In the genomic region with DNA sequence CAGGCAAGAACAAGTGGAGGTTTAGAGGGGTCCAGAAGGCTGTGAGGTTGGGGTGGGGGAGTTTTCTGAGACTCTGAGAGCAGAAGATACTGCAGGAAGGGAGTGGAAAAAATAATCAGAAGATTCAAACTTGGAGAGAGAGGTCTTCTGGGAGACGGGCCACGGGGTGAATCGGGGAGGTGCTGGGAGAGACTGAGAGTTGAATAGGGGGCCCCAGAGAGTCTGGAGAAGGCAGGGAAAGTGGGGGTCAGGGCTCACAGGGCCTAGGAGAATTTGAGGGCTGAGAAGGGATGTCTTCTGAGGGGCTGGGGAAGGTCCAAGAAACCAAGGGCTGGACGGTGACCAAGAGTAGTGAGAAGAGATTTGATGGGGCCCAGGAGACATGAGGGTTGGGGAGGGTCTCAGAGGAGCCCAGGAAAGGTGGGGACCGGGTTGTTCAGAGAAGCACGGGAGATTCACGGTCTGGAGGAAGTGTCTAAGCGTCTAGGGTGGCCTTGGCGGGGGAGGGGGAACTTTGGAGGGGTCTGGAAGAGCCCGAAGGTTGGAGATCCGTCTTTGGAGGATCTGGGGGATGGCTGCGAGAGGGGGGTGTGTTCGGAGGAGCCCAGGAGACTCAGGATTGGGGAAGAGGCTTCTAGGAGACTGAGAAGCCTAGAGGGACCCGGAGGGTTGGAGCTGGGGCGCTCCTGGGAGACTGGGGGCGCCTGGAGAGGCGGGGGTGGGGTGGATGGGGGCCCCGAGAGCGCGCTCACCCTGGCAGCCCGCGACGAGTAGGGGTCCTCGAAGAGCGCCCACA, we compare ENCODE assay signal across 12 cellular contexts. TPM values are rescaled to one million over a fixed set of nuclear protein-coding genes. Genes with fewer than 3 reads are reported as not detected.
DNase-seq lines count a peak whose midpoint lies in the region; ATAC-seq and TF ChIP-seq lines count a peak whose summit lies in the region.
"Had no signal": no experiment of that assay in that cellular context is flagged by ENCODE, and none has a peak within 500 bp of the region (broad histone marks: within the 10 kb centered on the region; RNA-seq: fewer than 3 reads in every experiment).

No MANE protein-coding gene starts in this region.

- H3K27me3 Mint-ChIP-seq in WTC11 (ENCODE audit: low read depth): peaks cover 31% of the 10 kb centered on the region
- peaks cover 27 to 47% (median 41%) of the 10 kb centered on the region in 3 donors for H3K27me3 Mint-ChIP-seq in immature natural killer cell (ENCODE audit: low read depth in 3 of 3)
- H3K27me3 Mint-ChIP-seq in type B pancreatic cell: peaks cover 46% of the 10 kb centered on the region

- H3K4me1 Mint-ChIP-seq in WTC11 (peaks cover 48% of the 10 kb centered on the region), immature natural killer cell (peaks cover 41 to 45% of the 10 kb centered on the region in 2 donors), type B pancreatic cell (ENCODE audit: unreplicated experiment) (peaks cover 26% of the 10 kb centered on the region)

- TF ChIP-seq CTCF in WTC11 (IDR thresholded peaks at IDR 0.05): no peak
- no peak for TF ChIP-seq CTCF in type B pancreatic cell (conservative IDR thresholded peaks at IDR 0.05)

- H3K36me3 Mint-ChIP-seq in WTC11: peaks cover 8% of the 10 kb centered on the region
- H3K36me3 Mint-ChIP-seq in immature natural killer cell: peaks cover 3 to 9% (median 8%) of the 10 kb centered on the region in 3 donors
- no peaks in the 10 kb centered on the region for H3K36me3 Mint-ChIP-seq in type B pancreatic cell

- CTCF ChIA-PET in WTC11 (lab: Charles Lee): interaction anchor here (0.6 to 3.3 kb wide), 20 partner anchors 12 to 228 kb away, joined by 3 to 58 read pairs (median 10); no protein-coding TSS in a partner anchor

- peak; percentile 50 for DNase-seq in activated effector memory CD4-positive, alpha-beta T cell treated with anti-CD3 and anti-CD28 coated beads, Interleukin-2, amount 50 U/mL, for 16 hours
- DNase-seq in activated effector memory CD4-positive, alpha-beta T cell treated with Interleukin-2 at 50 U/mL for 16 hours: no peak
- DNase-seq in WTC11 (ENCODE audit: low spot score) (no peak), immature natural killer cell (no peak), type B pancreatic cell (ENCODE audit: extremely low spot score, unreplicated experiment) (no peak), OCI-M2 (lab: John Stamatoyannopoulos, UW; ENCODE audit: unreplicated experiment) (no peak), foreskin melanocyte (no peak)
- DNase-seq: HCEC 1CT, SIG-M5 had no signal

- H3K27ac Mint-ChIP-seq in WTC11 (no peak overlapping the region), immature natural killer cell (peak overlapping the region in 1 of 6 donors; percentile 16), type B pancreatic cell (peak overlapping the region; percentile 74)

- POLR2A ChIA-PET in WTC11 (lab: Charles Lee): interaction anchor here (1.7 to 2.1 kb wide), 3 partner anchors 12 to 16 kb away, joined by 6 to 20 read pairs (median 13); no protein-coding TSS in a partner anchor

- no peaks in the 10 kb centered on the region for H3K9me3 Mint-ChIP-seq in WTC11
- peaks cover 0 to 33% (median 11%) of the 10 kb centered on the region in 6 donors for H3K9me3 Mint-ChIP-seq in immature natural killer cell
- H3K9me3 Mint-ChIP-seq in type B pancreatic cell: no peaks in the 10 kb centered on the region

- ATAC-seq in WTC11 (no peak), HG02588 (IDR thresholded peaks at IDR 0.05; ENCODE audit: unreplicated experiment) (no peak)
- ATAC-seq: body of pancreas had no signal

- peak overlapping the region; percentile 84 for H3K4me3 Mint-ChIP-seq in WTC11
- H3K4me3 Mint-ChIP-seq in immature natural killer cell: peak overlapping the region; percentile 34 to 77 (median 63)
- H3K4me3 Mint-ChIP-seq in type B pancreatic cell: peak overlapping the region; percentile 84

TF ChIP-seq in WTC11, 78 proteins besides CTCF, POLR2A, EP300 and RAD21 (continues in another document):
- TF ChIP-seq FOXK1 (CRISPR knock-in tag; IDR thresholded peaks at IDR 0.05): no peak
- no peak for TF ChIP-seq HMGA2 (CRISPR knock-in tag; IDR thresholded peaks at IDR 0.05)
- TF ChIP-seq, protein P1, sequence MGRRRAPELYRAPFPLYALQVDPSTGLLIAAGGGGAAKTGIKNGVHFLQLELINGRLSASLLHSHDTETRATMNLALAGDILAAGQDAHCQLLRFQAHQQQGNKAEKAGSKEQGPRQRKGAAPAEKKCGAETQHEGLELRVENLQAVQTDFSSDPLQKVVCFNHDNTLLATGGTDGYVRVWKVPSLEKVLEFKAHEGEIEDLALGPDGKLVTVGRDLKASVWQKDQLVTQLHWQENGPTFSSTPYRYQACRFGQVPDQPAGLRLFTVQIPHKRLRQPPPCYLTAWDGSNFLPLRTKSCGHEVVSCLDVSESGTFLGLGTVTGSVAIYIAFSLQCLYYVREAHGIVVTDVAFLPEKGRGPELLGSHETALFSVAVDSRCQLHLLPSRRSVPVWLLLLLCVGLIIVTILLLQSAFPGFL (CRISPR knock-in tag; IDR thresholded peaks at IDR 0.05; ENCODE audit: borderline replicate concordance): no peak
- TF ChIP-seq, protein P2, sequence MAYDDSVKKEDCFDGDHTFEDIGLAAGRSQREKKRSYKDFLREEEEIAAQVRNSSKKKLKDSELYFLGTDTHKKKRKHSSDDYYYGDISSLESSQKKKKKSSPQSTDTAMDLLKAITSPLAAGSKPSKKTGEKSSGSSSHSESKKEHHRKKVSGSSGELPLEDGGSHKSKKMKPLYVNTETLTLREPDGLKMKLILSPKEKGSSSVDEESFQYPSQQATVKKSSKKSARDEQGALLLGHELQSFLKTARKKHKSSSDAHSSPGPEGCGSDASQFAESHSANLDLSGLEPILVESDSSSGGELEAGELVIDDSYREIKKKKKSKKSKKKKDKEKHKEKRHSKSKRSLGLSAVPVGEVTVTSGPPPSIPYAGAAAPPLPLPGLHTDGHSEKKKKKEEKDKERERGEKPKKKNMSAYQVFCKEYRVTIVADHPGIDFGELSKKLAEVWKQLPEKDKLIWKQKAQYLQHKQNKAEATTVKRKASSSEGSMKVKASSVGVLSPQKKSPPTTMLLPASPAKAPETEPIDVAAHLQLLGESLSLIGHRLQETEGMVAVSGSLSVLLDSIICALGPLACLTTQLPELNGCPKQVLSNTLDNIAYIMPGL (CRISPR knock-in tag; IDR thresholded peaks at IDR 0.05): no peak
- TF ChIP-seq NR1H2 (CRISPR knock-in tag; IDR thresholded peaks at IDR 0.05): no peak
- TF ChIP-seq EMX1 (CRISPR knock-in tag; IDR thresholded peaks at IDR 0.05): no peak
- TF ChIP-seq, protein P3, sequence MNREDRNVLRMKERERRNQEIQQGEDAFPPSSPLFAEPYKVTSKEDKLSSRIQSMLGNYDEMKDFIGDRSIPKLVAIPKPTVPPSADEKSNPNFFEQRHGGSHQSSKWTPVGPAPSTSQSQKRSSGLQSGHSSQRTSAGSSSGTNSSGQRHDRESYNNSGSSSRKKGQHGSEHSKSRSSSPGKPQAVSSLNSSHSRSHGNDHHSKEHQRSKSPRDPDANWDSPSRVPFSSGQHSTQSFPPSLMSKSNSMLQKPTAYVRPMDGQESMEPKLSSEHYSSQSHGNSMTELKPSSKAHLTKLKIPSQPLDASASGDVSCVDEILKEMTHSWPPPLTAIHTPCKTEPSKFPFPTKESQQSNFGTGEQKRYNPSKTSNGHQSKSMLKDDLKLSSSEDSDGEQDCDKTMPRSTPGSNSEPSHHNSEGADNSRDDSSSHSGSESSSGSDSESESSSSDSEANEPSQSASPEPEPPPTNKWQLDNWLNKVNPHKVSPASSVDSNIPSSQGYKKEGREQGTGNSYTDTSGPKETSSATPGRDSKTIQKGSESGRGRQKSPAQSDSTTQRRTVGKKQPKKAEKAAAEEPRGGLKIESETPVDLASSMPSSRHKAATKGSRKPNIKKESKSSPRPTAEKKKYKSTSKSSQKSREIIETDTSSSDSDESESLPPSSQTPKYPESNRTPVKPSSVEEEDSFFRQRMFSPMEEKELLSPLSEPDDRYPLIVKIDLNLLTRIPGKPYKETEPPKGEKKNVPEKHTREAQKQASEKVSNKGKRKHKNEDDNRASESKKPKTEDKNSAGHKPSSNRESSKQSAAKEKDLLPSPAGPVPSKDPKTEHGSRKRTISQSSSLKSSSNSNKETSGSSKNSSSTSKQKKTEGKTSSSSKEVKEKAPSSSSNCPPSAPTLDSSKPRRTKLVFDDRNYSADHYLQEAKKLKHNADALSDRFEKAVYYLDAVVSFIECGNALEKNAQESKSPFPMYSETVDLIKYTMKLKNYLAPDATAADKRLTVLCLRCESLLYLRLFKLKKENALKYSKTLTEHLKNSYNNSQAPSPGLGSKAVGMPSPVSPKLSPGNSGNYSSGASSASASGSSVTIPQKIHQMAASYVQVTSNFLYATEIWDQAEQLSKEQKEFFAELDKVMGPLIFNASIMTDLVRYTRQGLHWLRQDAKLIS (CRISPR knock-in tag; IDR thresholded peaks at IDR 0.05; ENCODE audit: borderline replicate concordance): no peak
- TF ChIP-seq TP53 (CRISPR knock-in tag; IDR thresholded peaks at IDR 0.05): no peak
- TF ChIP-seq, protein P4, sequence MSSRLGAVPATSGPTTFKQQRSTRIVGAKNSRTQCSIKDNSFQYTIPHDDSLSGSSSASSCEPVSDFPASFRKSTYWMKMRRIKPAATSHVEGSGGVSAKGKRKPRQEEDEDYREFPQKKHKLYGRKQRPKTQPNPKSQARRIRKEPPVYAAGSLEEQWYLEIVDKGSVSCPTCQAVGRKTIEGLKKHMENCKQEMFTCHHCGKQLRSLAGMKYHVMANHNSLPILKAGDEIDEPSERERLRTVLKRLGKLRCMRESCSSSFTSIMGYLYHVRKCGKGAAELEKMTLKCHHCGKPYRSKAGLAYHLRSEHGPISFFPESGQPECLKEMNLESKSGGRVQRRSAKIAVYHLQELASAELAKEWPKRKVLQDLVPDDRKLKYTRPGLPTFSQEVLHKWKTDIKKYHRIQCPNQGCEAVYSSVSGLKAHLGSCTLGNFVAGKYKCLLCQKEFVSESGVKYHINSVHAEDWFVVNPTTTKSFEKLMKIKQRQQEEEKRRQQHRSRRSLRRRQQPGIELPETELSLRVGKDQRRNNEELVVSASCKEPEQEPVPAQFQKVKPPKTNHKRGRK (CRISPR knock-in tag; IDR thresholded peaks at IDR 0.05; ENCODE audit: borderline replicate concordance): no peak
- no peak for TF ChIP-seq SMAD3 (CRISPR knock-in tag; IDR thresholded peaks at IDR 0.05; ENCODE audit: borderline replicate concordance)

RNA-seq across cellular contexts. Expression of a gene that starts 1.5 kb away (rescaled TPM):
- total RNA-seq in WTC11 (2021) (8.5 to 10.1 TPM (median 10.0 TPM) in 3 replicates), type B pancreatic cell (ENCODE audit: low replicate concordance) (9.5 and 11.2 TPM in 2 replicates)
- polyA plus RNA-seq in immature natural killer cell: not detected
- total RNA-seq: MCF 10A had no signal

RNA-seq across cellular contexts. Expression of a gene that starts 37.8 kb away (rescaled TPM):
- 2.4 to 3.1 TPM (median 2.7 TPM) in 3 replicates for total RNA-seq in WTC11 (2021)
- 1 to 10 TPM in 1 of 3 donors, under 1 TPM in 1, not detected in 1; 0.50 to 2.2 TPM for polyA plus RNA-seq in immature natural killer cell
- total RNA-seq in type B pancreatic cell (ENCODE audit: low replicate concordance): 2.3 and 6.0 TPM in 2 replicates

RNA-seq across cellular contexts. Expression of a gene that starts 48.6 kb away (rescaled TPM):
- total RNA-seq in WTC11 (2021): 40.5 to 45.8 TPM (median 41.0 TPM) in 3 replicates
- polyA plus RNA-seq in immature natural killer cell: 10 to 100 TPM; 65.0 to 84.9 (median 68.8) TPM
- 30.3 and 41.0 TPM in 2 replicates for total RNA-seq in type B pancreatic cell (ENCODE audit: low replicate concordance)

RNA-seq across cellular contexts. Expression of a gene that starts 56.5 kb away (rescaled TPM):
- total RNA-seq in WTC11 (2021): 163 to 179 TPM (median 178 TPM) in 3 replicates
- 10 to 100 TPM; 14.5 to 24.8 (median 22.8) TPM for polyA plus RNA-seq in immature natural killer cell
- 43.6 and 91.8 TPM in 2 replicates for total RNA-seq in type B pancreatic cell (ENCODE audit: low replicate concordance)
